ENCODE assay signal across 8 cellular contexts in the genomic region with DNA sequence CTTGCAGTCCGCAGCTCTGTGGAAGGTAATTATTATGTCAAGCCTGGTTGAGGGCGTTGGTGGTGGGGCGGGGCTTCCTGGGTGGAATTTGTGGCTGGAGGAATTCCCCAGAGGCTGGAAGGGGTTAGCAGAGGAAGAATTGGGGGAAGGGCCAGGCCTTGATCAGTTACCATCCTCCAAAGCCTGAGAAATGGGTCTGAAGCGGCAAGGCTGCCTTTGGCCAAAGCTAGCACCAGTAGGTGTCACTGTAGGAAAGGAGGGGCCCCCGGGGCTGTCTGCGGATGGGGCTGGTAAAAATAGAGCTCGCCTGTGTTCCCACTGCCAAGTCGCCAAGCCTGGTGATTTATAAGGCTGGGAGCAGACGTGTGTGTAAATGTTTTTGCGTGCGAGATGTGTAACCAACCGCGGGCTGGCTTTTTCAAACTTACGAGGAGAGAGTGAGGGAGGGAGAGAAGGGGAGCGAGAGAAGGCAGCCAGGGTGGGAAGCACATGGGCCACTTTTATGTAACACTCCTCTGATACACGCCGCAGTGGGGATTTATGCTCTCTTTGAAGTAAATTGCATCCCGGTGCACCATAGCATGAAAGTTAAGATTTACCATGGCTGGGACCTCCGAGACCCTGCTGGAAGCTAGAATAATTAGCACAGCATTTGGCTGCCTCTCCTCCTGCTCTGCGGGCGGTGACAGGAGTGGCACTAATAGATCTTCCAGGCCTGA.
DNase-seq lines count a peak whose midpoint lies in the region; TF ChIP-seq lines count a peak whose summit lies in the region.

No MANE protein-coding gene starts in this region.

- no peak for TF ChIP-seq CTCF in lower leg skin (IDR thresholded peaks at IDR 0.05)

- H3K4me3 ChIP-seq in lower leg skin (ENCODE audit: low read depth, poor library complexity, severe bottlenecking), result no peak overlapping the region

- 11 to 33% methylated on average over 19 to 21 of the region's 21 CpGs for WGBS in lower leg skin, 2 donors

- intact Hi-C loops in lower leg skin (cut with DNase I; ENCODE audit: low total_unique reads), result no loop called here

- DNase-seq in NCI-H146 (lab: John Stamatoyannopoulos, UW) (peak; percentile 57), NCI-H146 treated with DMSO at 0.1 percent for 48 hours (lab: John Stamatoyannopoulos, UW; ENCODE audit: unreplicated experiment) (no peak), NCI-H2227 (lab: John Stamatoyannopoulos, UW; ENCODE audit: unreplicated experiment) (peak; percentile 78), dermis blood vessel endothelial cell (peak; percentile 72), lower leg skin (ENCODE audit: low spot score in 2 of 2) (peak; percentile 38 to 91)
- peak; percentile 51 for DNase-seq in activated CD4-positive, alpha-beta T cell treated with anti-CD3 and anti-CD28 coated beads, Interleukin-2, amount 50 U/mL, for 1 hour
- DNase-seq in stimulated activated CD4-positive, alpha-beta T cell treated with anti-CD3 and anti-CD28 coated beads, TNF-alpha, amount 100 ng/mL, for 24 hours (ENCODE audit: low read depth in 3 of 3), result peak; percentile 27 to 58 (median 41)
- DNase-seq in NK-92 treated with Interleukin-12 subunit alpha and Interleukin-12 subunit beta, amount 100 ng/mL, for 24 hours (lab: John Stamatoyannopoulos, UW), result no peak

- no peak for TF ChIP-seq POLR2A in lower leg skin (IDR thresholded peaks at IDR 0.05)

Comparison
In these comparisons a context has a peak if more than half of its experiments do, and no peak if none do; other contexts are left out.
1. DNase-seq: peak in NCI-H146 (single experiment), NCI-H2227 (single experiment), activated CD4-positive, alpha-beta T cell treated with anti-CD3 and anti-CD28 coated beads, Interleukin-2, amount 50 U/mL, for 1 hour (single experiment), dermis blood vessel endothelial cell (single experiment), lower leg skin (2 of 2) and stimulated activated CD4-positive, alpha-beta T cell treated with anti-CD3 and anti-CD28 coated beads, TNF-alpha, amount 100 ng/mL, for 24 hours (3 of 3); none in NCI-H146 treated with DMSO at 0.1 percent for 48 hours (single experiment) and NK-92 treated with Interleukin-12 subunit alpha and Interleukin-12 subunit beta, amount 100 ng/mL, for 24 hours (single experiment).